In the genomic region with DNA sequence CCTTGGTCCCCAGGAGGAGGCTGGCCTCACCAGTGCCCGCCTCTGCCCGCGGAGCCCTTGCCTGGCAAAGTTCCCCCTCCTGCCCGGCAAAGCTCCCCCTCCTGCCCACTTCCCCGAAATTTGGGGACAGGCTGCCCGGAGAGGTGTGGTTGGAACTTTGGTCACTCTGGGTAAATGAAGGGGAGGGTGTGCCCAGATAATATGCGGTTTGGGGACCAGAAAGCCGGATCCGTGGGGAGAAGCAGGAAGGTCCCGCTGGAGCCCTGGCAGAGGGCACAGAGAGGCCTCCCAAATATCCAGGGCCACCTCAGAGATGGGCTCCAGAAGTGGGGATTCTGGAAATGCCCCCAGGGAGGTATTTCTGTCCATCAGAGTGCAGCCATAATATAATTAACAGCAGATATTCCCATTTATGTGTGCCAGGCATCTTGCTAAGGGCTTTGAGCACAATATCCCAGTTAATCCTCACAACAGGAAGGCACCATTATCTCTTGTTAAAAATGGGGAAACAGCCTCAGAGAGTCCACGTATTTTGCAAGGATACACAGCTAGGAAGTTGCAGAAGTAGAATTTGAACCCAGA, we compare ENCODE assay signal across 9 cellular contexts. TPM values are rescaled to one million over a fixed set of nuclear protein-coding genes. Genes with fewer than 3 reads are reported as not detected.
DNase-seq lines count a peak whose midpoint lies in the region; ATAC-seq, FAIRE-seq and TF ChIP-seq lines count a peak whose summit lies in the region.
"Had no signal": no experiment of that assay in that cellular context is flagged by ENCODE, and none has a peak within 500 bp of the region (broad histone marks: within the 10 kb centered on the region; RNA-seq: fewer than 3 reads in every experiment).

No MANE protein-coding gene starts in this region.

- no peak for FAIRE-seq in GM19239 (lab: Jason Lieb, UNC)

- ATAC-seq in Right ventricle myocardium inferior (no peak), mucosa of descending colon (peak; percentile 4)

- H3K4me3 ChIP-seq in right atrium auricular region (peak overlapping the region; percentile 63 to 64), mucosa of descending colon (peak overlapping the region; percentile 40), vagina (peak overlapping the region; percentile 57 to 69)

- H3K36me3 ChIP-seq in right atrium auricular region = no peaks in the 10 kb centered on the region
- H3K36me3 ChIP-seq in mucosa of descending colon (ENCODE audit: low read depth) = no peaks in the 10 kb centered on the region
- H3K36me3 ChIP-seq in vagina = no peaks in the 10 kb centered on the region

- no peak for TF ChIP-seq POLR2A in vagina (IDR thresholded peaks at IDR 0.05)

- H3K4me1 Mint-ChIP-seq in dendritic cell treated with granulocyte-macrophage colony-stimulating factor and Interleukin-4, amounts not matched to agents 40 ng/mL and 50 ng/mL, for 4 days (ENCODE audit: low read depth) = peaks cover 14% of the 10 kb centered on the region

- DNase-seq in right atrium auricular region (ENCODE audit: low spot score) = no peak
- DNase-seq in Right ventricle myocardium inferior (ENCODE audit: missing footprints) = no peak
- peak in 2 of 3 donors; percentile 20 to 57 for DNase-seq in mucosa of descending colon
- no peak for DNase-seq in vagina (ENCODE audit: extremely low spot score in 2 of 2)
- no peak for DNase-seq in NCI-H510A treated with DMSO at 0.1 percent for 48 hours (lab: John Stamatoyannopoulos, UW)
- DNase-seq in activated CD8-positive, alpha-beta memory T cell treated with anti-CD3 and anti-CD28 coated beads for 24 hours = no peak
- DNase-seq in GM19239 (ENCODE audit: insufficient read length, low spot score) = no peak
- DNase-seq: activated T-cell treated with anti-CD3 and anti-CD28 coated beads, Interleukin-2, amount 50 U/mL, for 24 hours had no signal

- H3K27ac ChIP-seq in right atrium auricular region = no peak overlapping the region
- no peak overlapping the region for H3K27ac ChIP-seq in vagina

- H3K9me3 ChIP-seq in right atrium auricular region = no peaks in the 10 kb centered on the region
- H3K9me3 ChIP-seq in mucosa of descending colon = no peaks in the 10 kb centered on the region
- H3K9me3 ChIP-seq in vagina = no peaks in the 10 kb centered on the region

- H3K27ac Mint-ChIP-seq in dendritic cell treated with granulocyte-macrophage colony-stimulating factor and Interleukin-4, amounts not matched to agents 40 ng/mL and 50 ng/mL, for 4 days = no peak overlapping the region
- H3K27ac Mint-ChIP-seq: activated T-cell treated with anti-CD3 and anti-CD28 coated beads, Interleukin-2, amount 50 U/mL, for 24 hours had no signal

- H3K4me1 ChIP-seq in right atrium auricular region (peaks cover 0 to 11% of the 10 kb centered on the region in 2 donors), mucosa of descending colon (ENCODE audit: low read depth) (peaks cover 10% of the 10 kb centered on the region), vagina (peaks cover 11% of the 10 kb centered on the region)

- H3K4me3 Mint-ChIP-seq in dendritic cell treated with granulocyte-macrophage colony-stimulating factor and Interleukin-4, amounts not matched to agents 40 ng/mL and 50 ng/mL, for 4 days = peak overlapping the region; percentile 48
- H3K4me3 Mint-ChIP-seq: activated T-cell treated with anti-CD3 and anti-CD28 coated beads, Interleukin-2, amount 50 U/mL, for 24 hours had no signal

- H3K27me3 Mint-ChIP-seq in dendritic cell treated with granulocyte-macrophage colony-stimulating factor and Interleukin-4, amounts not matched to agents 40 ng/mL and 50 ng/mL, for 4 days = peaks cover 37% of the 10 kb centered on the region

- intact Hi-C loops in Right ventricle myocardium inferior (cut with DNase I) (loop anchor here (5.0 kb wide), 2 partner anchors 68 to 88 kb away; no protein-coding TSS in a partner anchor), mucosa of descending colon (cut with DNase I, micrococcal nuclease) (no loop called here), vagina (cut with DNase I) (no loop called here)
- intact Hi-C loops in dendritic cell treated with granulocyte-macrophage colony-stimulating factor and Interleukin-4, amounts not matched to agents 40 ng/mL and 50 ng/mL, for 4 days (cut with micrococcal nuclease) = loop anchor here (5.0 kb wide), 1 partner anchor 63 kb away; no protein-coding TSS in a partner anchor

- H3K9me3 Mint-ChIP-seq in dendritic cell treated with granulocyte-macrophage colony-stimulating factor and Interleukin-4, amounts not matched to agents 40 ng/mL and 50 ng/mL, for 4 days = no peaks in the 10 kb centered on the region
- H3K9me3 Mint-ChIP-seq: activated T-cell treated with anti-CD3 and anti-CD28 coated beads, Interleukin-2, amount 50 U/mL, for 24 hours had no signal

- H3K36me3 Mint-ChIP-seq in dendritic cell treated with granulocyte-macrophage colony-stimulating factor and Interleukin-4, amounts not matched to agents 40 ng/mL and 50 ng/mL, for 4 days (ENCODE audit: low read depth) = no peaks in the 10 kb centered on the region

- H3K27me3 ChIP-seq in right atrium auricular region (no peaks in the 10 kb centered on the region), vagina (no peaks in the 10 kb centered on the region)

- TF ChIP-seq CTCF in right atrium auricular region (IDR thresholded peaks at IDR 0.05) (no peak), mucosa of descending colon (IDR thresholded peaks at IDR 0.05) (no peak), vagina (IDR thresholded peaks at IDR 0.05) (no peak)

RNA-seq across cellular contexts. Expression of a gene that starts 0.8 kb away (rescaled TPM):
- total RNA-seq in right atrium auricular region (1 to 10 TPM; 4.4 to 8.2 TPM), Right ventricle myocardium inferior (12.9 TPM), mucosa of descending colon (10 to 100 TPM; 13.9 to 28.9 (median 15.3) TPM), vagina (22.1 TPM)

Comparison
In these comparisons a context has a peak if more than half of its experiments do, and no peak if none do; other contexts are left out.
1. DNase-seq: peak in mucosa of descending colon (2 of 3); none in right atrium auricular region (single experiment), Right ventricle myocardium inferior (single experiment), vagina (0 of 2), NCI-H510A treated with DMSO at 0.1 percent for 48 hours (single experiment), activated CD8-positive, alpha-beta memory T cell treated with anti-CD3 and anti-CD28 coated beads for 24 hours (single experiment) and GM19239 (single experiment).
2. intact Hi-C loops: an anchor here in Right ventricle myocardium inferior (5.0 kb wide) and dendritic cell treated with granulocyte-macrophage colony-stimulating factor and Interleukin-4, amounts not matched to agents 40 ng/mL and 50 ng/mL, for 4 days (5.0 kb wide); none called in mucosa of descending colon and vagina.
3. Peak in every context shown above with its lines, with median percentiles within 50 percentile points of each other: H3K4me3 ChIP-seq.